1 cellular context compared by ENCODE assay signal in genomic region chr5:170151105-170151831, GRCh38.
A peak's percentile ranks its signal among the peaks of the same experiment; 100 is the strongest.
TF ChIP-seq lines count a peak whose summit lies in the region.

No MANE protein-coding gene starts in this region.

TF ChIP-seq in A549, 52 proteins besides CTCF, POLR2A, EP300 and RAD21 (continued from another document):
- TF ChIP-seq, protein P1, sequence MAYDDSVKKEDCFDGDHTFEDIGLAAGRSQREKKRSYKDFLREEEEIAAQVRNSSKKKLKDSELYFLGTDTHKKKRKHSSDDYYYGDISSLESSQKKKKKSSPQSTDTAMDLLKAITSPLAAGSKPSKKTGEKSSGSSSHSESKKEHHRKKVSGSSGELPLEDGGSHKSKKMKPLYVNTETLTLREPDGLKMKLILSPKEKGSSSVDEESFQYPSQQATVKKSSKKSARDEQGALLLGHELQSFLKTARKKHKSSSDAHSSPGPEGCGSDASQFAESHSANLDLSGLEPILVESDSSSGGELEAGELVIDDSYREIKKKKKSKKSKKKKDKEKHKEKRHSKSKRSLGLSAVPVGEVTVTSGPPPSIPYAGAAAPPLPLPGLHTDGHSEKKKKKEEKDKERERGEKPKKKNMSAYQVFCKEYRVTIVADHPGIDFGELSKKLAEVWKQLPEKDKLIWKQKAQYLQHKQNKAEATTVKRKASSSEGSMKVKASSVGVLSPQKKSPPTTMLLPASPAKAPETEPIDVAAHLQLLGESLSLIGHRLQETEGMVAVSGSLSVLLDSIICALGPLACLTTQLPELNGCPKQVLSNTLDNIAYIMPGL (CRISPR knock-in tag; IDR thresholded peaks at IDR 0.05; ENCODE audit: borderline replicate concordance): no peak
- TF ChIP-seq, protein P2, sequence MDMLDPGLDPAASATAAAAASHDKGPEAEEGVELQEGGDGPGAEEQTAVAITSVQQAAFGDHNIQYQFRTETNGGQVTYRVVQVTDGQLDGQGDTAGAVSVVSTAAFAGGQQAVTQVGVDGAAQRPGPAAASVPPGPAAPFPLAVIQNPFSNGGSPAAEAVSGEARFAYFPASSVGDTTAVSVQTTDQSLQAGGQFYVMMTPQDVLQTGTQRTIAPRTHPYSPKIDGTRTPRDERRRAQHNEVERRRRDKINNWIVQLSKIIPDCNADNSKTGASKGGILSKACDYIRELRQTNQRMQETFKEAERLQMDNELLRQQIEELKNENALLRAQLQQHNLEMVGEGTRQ (IDR thresholded peaks at IDR 0.05): no peak
- TF ChIP-seq CEBPB (IDR thresholded peaks at IDR 0.05): peak in 1 of 2 experiments; percentile 72; a peak in 2 of 4 replicates
- TF ChIP-seq FOSL2 (IDR thresholded peaks at IDR 0.05): peak; percentile 72; the same call in 1 of the 2 replicates
- TF ChIP-seq FOSL2 (CRISPR knock-in tag; IDR thresholded peaks at IDR 0.05): peak; percentile 82
- TF ChIP-seq GATA3 (IDR thresholded peaks at IDR 0.05; ENCODE audit: borderline replicate concordance): peak; percentile 91
- no peak for TF ChIP-seq HDAC2 (IDR thresholded peaks at IDR 0.05)
- TF ChIP-seq EHMT2 (IDR thresholded peaks at IDR 0.05; ENCODE audit: low read depth): no peak
- 0 out of 2 replicates have a peak, but pooled peaks have one; percentile 30 for TF ChIP-seq NFE2L2 (conservative IDR thresholded peaks at IDR 0.05; ENCODE audit: low read length)
- TF ChIP-seq PHF8 (IDR thresholded peaks at IDR 0.05; ENCODE audit: borderline replicate concordance, low read depth): no peak
- TF ChIP-seq, protein P3, sequence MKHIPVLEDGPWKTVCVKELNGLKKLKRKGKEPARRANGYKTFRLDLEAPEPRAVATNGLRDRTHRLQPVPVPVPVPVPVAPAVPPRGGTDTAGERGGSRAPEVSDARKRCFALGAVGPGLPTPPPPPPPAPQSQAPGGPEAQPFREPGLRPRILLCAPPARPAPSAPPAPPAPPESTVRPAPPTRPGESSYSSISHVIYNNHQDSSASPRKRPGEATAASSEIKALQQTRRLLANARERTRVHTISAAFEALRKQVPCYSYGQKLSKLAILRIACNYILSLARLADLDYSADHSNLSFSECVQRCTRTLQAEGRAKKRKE (CRISPR knock-in tag; IDR thresholded peaks at IDR 0.05; ENCODE audit: low read depth): 0 out of 2 replicates have a peak, but pooled peaks have one; percentile 26
- no peak for TF ChIP-seq SREBF2 (IDR thresholded peaks at IDR 0.05)
- TF ChIP-seq BHLHE40 (IDR thresholded peaks at IDR 0.05; ENCODE audit: low read depth, low read length): no peak
- TF ChIP-seq ZC3H11A (IDR thresholded peaks at IDR 0.05): no peak
- no peak for TF ChIP-seq MYC (IDR thresholded peaks at IDR 0.05; ENCODE audit: borderline replicate concordance, low read length)
- no peak for TF ChIP-seq HOXB5 (CRISPR knock-in tag; IDR thresholded peaks at IDR 0.05)
- no peak for TF ChIP-seq ESRRA (IDR thresholded peaks at IDR 0.05; ENCODE audit: borderline replicate concordance, low read length)
- no peak for TF ChIP-seq KDM5A (IDR thresholded peaks at IDR 0.05)
- no peak for TF ChIP-seq ZFP36 (IDR thresholded peaks at IDR 0.05; ENCODE audit: borderline replicate concordance, partially characterized antibody)
- no peak for TF ChIP-seq RCOR1 (IDR thresholded peaks at IDR 0.05; ENCODE audit: low read depth, low read length)
- TF ChIP-seq NR3C1 (IDR thresholded peaks at IDR 0.05): no peak
- peak; percentile 62 to 81; a peak in 4 of 5 replicates for TF ChIP-seq JUN (IDR thresholded peaks at IDR 0.05)
- no peak for TF ChIP-seq CHD2 (IDR thresholded peaks at IDR 0.05; ENCODE audit: low read length, partially characterized antibody)
- no peak for TF ChIP-seq MAZ (IDR thresholded peaks at IDR 0.05; ENCODE audit: borderline replicate concordance, low read depth, low read length)
- no peak for TF ChIP-seq FOXS1 (CRISPR knock-in tag; IDR thresholded peaks at IDR 0.05)
- TF ChIP-seq HOXB13 (CRISPR knock-in tag; IDR thresholded peaks at IDR 0.05; ENCODE audit: low read depth): no peak
- no peak for TF ChIP-seq POLR2AphosphoS2 (conservative IDR thresholded peaks at IDR 0.05; ENCODE audit: low read length)
- TF ChIP-seq, protein P4, sequence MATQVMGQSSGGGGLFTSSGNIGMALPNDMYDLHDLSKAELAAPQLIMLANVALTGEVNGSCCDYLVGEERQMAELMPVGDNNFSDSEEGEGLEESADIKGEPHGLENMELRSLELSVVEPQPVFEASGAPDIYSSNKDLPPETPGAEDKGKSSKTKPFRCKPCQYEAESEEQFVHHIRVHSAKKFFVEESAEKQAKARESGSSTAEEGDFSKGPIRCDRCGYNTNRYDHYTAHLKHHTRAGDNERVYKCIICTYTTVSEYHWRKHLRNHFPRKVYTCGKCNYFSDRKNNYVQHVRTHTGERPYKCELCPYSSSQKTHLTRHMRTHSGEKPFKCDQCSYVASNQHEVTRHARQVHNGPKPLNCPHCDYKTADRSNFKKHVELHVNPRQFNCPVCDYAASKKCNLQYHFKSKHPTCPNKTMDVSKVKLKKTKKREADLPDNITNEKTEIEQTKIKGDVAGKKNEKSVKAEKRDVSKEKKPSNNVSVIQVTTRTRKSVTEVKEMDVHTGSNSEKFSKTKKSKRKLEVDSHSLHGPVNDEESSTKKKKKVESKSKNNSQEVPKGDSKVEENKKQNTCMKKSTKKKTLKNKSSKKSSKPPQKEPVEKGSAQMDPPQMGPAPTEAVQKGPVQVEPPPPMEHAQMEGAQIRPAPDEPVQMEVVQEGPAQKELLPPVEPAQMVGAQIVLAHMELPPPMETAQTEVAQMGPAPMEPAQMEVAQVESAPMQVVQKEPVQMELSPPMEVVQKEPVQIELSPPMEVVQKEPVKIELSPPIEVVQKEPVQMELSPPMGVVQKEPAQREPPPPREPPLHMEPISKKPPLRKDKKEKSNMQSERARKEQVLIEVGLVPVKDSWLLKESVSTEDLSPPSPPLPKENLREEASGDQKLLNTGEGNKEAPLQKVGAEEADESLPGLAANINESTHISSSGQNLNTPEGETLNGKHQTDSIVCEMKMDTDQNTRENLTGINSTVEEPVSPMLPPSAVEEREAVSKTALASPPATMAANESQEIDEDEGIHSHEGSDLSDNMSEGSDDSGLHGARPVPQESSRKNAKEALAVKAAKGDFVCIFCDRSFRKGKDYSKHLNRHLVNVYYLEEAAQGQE (IDR thresholded peaks at IDR 0.05): no peak
- TF ChIP-seq, protein P5, sequence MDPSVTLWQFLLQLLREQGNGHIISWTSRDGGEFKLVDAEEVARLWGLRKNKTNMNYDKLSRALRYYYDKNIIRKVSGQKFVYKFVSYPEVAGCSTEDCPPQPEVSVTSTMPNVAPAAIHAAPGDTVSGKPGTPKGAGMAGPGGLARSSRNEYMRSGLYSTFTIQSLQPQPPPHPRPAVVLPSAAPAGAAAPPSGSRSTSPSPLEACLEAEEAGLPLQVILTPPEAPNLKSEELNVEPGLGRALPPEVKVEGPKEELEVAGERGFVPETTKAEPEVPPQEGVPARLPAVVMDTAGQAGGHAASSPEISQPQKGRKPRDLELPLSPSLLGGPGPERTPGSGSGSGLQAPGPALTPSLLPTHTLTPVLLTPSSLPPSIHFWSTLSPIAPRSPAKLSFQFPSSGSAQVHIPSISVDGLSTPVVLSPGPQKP (IDR thresholded peaks at IDR 0.05; ENCODE audit: low read depth, low read length): no peak
- TF ChIP-seq MAX (IDR thresholded peaks at IDR 0.05): peak; percentile 79
- TF ChIP-seq KDM1A (IDR thresholded peaks at IDR 0.05; ENCODE audit: low read depth): no peak
- no peak for TF ChIP-seq HOXA7 (CRISPR knock-in tag; IDR thresholded peaks at IDR 0.05)
- TF ChIP-seq, protein P6, sequence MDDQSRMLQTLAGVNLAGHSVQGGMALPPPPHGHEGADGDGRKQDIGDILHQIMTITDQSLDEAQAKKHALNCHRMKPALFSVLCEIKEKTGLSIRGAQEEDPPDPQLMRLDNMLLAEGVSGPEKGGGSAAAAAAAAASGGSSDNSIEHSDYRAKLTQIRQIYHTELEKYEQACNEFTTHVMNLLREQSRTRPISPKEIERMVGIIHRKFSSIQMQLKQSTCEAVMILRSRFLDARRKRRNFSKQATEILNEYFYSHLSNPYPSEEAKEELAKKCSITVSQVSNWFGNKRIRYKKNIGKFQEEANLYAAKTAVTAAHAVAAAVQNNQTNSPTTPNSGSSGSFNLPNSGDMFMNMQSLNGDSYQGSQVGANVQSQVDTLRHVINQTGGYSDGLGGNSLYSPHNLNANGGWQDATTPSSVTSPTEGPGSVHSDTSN (IDR thresholded peaks at IDR 0.05): no peak
- TF ChIP-seq JUNB (IDR thresholded peaks at IDR 0.05): peak; percentile 78
- no peak for TF ChIP-seq TFCP2L1 (CRISPR knock-in tag; IDR thresholded peaks at IDR 0.05)
- no peak for TF ChIP-seq TP53 (CRISPR knock-in tag; IDR thresholded peaks at IDR 0.05)
- TF ChIP-seq SMC3 (IDR thresholded peaks at IDR 0.05): 0 out of 3 replicates have a peak, but pooled peaks have one; percentile 8
- TF ChIP-seq HEYL (CRISPR knock-in tag; IDR thresholded peaks at IDR 0.05): no peak
- TF ChIP-seq, protein P7, sequence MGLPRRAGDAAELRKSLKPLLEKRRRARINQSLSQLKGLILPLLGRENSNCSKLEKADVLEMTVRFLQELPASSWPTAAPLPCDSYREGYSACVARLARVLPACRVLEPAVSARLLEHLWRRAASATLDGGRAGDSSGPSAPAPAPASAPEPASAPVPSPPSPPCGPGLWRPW (IDR thresholded peaks at IDR 0.05): no peak
- TF ChIP-seq ZNF302 (CRISPR knock-in tag; IDR thresholded peaks at IDR 0.05): no peak
- no peak for TF ChIP-seq EHF (CRISPR knock-in tag; IDR thresholded peaks at IDR 0.05)
- TF ChIP-seq MAFK (IDR thresholded peaks at IDR 0.05; ENCODE audit: partially characterized antibody): peak; percentile 25
- no peak for TF ChIP-seq ZSCAN20 (CRISPR knock-in tag; IDR thresholded peaks at IDR 0.05)
- TF ChIP-seq, protein P8, sequence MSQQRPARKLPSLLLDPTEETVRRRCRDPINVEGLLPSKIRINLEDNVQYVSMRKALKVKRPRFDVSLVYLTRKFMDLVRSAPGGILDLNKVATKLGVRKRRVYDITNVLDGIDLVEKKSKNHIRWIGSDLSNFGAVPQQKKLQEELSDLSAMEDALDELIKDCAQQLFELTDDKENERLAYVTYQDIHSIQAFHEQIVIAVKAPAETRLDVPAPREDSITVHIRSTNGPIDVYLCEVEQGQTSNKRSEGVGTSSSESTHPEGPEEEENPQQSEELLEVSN (IDR thresholded peaks at IDR 0.05; ENCODE audit: borderline replicate concordance, low read depth): peak; percentile 29; the same call in 1 of the 2 replicates
- no peak for TF ChIP-seq RFX5 (IDR thresholded peaks at IDR 0.05)
- no peak for TF ChIP-seq FOSB (CRISPR knock-in tag; IDR thresholded peaks at IDR 0.05)
- TF ChIP-seq CBX8 (IDR thresholded peaks at IDR 0.05): no peak
